1 cellular context compared by ENCODE assay signal in the genomic region with DNA sequence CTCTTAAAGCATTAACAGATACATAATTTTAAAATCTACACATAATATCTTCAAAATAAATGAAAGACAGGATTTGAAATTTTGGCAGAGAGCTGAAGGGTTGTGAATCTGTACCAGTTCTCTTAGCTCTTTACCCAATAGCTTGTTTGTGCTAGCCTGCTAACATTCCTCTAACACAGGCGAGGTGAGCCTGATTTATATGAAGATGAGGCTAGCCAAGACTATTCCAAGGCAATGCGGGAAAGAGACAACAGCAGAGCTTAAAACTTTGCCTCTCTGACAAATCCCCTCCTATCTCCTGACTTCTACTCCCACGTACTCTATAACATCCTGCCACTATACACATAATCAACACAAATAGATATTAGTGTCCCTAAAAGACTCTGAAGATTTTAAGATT.
TF ChIP-seq lines count a peak whose summit lies in the region.

No MANE protein-coding gene starts in this region.

TF ChIP-seq in GM23338, 12 proteins besides CTCF, POLR2A, EP300 and RAD21 (continued from another document):
- TF ChIP-seq, protein P1, sequence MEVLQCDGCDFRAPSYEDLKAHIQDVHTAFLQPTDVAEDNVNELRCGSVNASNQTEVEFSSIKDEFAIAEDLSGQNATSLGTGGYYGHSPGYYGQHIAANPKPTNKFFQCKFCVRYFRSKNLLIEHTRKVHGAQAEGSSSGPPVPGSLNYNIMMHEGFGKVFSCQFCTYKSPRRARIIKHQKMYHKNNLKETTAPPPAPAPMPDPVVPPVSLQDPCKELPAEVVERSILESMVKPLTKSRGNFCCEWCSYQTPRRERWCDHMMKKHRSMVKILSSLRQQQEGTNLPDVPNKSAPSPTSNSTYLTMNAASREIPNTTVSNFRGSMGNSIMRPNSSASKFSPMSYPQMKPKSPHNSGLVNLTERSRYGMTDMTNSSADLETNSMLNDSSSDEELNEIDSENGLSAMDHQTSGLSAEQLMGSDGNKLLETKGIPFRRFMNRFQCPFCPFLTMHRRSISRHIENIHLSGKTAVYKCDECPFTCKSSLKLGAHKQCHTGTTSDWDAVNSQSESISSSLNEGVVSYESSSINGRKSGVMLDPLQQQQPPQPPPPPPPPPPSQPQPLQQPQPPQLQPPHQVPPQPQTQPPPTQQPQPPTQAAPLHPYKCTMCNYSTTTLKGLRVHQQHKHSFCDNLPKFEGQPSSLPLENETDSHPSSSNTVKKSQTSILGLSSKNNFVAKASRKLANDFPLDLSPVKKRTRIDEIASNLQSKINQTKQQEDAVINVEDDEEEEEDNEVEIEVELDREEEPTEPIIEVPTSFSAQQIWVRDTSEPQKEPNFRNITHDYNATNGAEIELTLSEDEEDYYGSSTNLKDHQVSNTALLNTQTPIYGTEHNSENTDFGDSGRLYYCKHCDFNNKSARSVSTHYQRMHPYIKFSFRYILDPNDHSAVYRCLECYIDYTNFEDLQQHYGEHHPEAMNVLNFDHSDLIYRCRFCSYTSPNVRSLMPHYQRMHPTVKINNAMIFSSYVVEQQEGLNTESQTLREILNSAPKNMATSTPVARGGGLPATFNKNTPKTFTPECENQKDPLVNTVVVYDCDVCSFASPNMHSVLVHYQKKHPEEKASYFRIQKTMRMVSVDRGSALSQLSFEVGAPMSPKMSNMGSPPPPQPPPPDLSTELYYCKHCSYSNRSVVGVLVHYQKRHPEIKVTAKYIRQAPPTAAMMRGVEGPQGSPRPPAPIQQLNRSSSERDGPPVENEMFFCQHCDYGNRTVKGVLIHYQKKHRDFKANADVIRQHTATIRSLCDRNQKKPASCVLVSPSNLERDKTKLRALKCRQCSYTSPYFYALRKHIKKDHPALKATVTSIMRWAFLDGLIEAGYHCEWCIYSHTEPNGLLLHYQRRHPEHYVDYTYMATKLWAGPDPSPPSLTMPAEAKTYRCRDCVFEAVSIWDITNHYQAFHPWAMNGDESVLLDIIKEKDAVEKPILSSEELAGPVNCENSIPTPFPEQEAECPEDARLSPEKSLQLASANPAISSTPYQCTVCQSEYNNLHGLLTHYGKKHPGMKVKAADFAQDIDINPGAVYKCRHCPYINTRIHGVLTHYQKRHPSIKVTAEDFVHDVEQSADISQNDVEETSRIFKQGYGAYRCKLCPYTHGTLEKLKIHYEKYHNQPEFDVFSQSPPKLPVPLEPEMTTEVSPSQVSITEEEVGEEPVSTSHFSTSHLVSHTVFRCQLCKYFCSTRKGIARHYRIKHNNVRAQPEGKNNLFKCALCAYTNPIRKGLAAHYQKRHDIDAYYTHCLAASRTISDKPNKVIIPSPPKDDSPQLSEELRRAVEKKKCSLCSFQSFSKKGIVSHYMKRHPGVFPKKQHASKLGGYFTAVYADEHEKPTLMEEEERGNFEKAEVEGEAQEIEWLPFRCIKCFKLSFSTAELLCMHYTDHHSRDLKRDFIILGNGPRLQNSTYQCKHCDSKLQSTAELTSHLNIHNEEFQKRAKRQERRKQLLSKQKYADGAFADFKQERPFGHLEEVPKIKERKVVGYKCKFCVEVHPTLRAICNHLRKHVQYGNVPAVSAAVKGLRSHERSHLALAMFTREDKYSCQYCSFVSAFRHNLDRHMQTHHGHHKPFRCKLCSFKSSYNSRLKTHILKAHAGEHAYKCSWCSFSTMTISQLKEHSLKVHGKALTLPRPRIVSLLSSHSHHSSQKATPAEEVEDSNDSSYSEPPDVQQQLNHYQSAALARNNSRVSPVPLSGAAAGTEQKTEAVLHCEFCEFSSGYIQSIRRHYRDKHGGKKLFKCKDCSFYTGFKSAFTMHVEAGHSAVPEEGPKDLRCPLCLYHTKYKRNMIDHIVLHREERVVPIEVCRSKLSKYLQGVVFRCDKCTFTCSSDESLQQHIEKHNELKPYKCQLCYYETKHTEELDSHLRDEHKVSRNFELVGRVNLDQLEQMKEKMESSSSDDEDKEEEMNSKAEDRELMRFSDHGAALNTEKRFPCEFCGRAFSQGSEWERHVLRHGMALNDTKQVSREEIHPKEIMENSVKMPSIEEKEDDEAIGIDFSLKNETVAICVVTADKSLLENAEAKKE (CRISPR knock-in tag; IDR thresholded peaks at IDR 0.05) = no peak
- TF ChIP-seq NANOG (IDR thresholded peaks at IDR 0.05; ENCODE audit: borderline replicate concordance) = no peak
- TF ChIP-seq, protein P2, sequence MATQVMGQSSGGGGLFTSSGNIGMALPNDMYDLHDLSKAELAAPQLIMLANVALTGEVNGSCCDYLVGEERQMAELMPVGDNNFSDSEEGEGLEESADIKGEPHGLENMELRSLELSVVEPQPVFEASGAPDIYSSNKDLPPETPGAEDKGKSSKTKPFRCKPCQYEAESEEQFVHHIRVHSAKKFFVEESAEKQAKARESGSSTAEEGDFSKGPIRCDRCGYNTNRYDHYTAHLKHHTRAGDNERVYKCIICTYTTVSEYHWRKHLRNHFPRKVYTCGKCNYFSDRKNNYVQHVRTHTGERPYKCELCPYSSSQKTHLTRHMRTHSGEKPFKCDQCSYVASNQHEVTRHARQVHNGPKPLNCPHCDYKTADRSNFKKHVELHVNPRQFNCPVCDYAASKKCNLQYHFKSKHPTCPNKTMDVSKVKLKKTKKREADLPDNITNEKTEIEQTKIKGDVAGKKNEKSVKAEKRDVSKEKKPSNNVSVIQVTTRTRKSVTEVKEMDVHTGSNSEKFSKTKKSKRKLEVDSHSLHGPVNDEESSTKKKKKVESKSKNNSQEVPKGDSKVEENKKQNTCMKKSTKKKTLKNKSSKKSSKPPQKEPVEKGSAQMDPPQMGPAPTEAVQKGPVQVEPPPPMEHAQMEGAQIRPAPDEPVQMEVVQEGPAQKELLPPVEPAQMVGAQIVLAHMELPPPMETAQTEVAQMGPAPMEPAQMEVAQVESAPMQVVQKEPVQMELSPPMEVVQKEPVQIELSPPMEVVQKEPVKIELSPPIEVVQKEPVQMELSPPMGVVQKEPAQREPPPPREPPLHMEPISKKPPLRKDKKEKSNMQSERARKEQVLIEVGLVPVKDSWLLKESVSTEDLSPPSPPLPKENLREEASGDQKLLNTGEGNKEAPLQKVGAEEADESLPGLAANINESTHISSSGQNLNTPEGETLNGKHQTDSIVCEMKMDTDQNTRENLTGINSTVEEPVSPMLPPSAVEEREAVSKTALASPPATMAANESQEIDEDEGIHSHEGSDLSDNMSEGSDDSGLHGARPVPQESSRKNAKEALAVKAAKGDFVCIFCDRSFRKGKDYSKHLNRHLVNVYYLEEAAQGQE (IDR thresholded peaks at IDR 0.05; ENCODE audit: unreplicated experiment) = no peak
- TF ChIP-seq JUNB (IDR thresholded peaks at IDR 0.05; ENCODE audit: unreplicated experiment) = no peak
- TF ChIP-seq EZH2 (IDR thresholded peaks at IDR 0.05; ENCODE audit: low read depth, unreplicated experiment) = no peak
